In the genomic region with DNA sequence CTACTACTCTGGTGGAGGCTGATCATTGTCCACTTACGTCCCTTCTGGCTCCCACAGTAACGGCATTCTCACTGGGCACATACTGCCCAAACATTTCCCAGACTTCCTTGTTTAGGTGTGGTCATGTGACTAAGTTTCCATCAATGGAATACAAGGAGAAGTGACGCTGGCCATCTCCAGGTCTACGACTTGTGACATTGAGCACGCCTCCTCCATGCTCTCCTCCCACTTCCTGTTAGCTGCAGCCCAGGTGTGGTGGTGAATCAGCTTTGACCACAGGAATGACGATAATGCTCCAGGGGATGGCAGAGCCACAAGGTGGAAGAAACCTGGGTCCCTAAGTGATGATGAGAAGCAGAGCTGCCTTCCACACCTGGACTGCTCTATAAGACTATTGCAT, we compare ENCODE assay signal across 23 cellular contexts. TPM values are rescaled to one million over a fixed set of nuclear protein-coding genes. Genes with fewer than 3 reads are reported as not detected.
A peak's percentile ranks its signal among the peaks of the same experiment; 100 is the strongest.
DNase-seq lines count a peak whose midpoint lies in the region; ATAC-seq, FAIRE-seq and TF ChIP-seq lines count a peak whose summit lies in the region.
"Had no signal": no experiment of that assay in that cellular context is flagged by ENCODE, and none has a peak within 500 bp of the region (broad histone marks: within the 10 kb centered on the region; RNA-seq: fewer than 3 reads in every experiment).

No MANE protein-coding gene starts in this region.

- H3K9me3 Mint-ChIP-seq in activated naive CD4-positive, alpha-beta T cell treated with anti-CD3 and anti-CD28 coated beads, Interleukin-2, amount 50 U/mL, for 72 hours: peaks cover 3 to 17% of the 10 kb centered on the region in 2 donors
- H3K9me3 Mint-ChIP-seq: activated naive CD4-positive, alpha-beta T cell treated with anti-CD3 and anti-CD28 coated beads, Interleukin-2, amount 50 U/mL, for 24 hours; CD8-positive, alpha-beta T cell had no signal

- no peak overlapping the region for H3K9ac ChIP-seq in K562 (ENCODE audit: insufficient read depth in 1 of 2, low read depth in 2 of 2, low read length in 2 of 2)

- peaks cover 8 to 9% of the 10 kb centered on the region in 2 donors for H3K36me3 Mint-ChIP-seq in activated naive CD4-positive, alpha-beta T cell treated with anti-CD3 and anti-CD28 coated beads, Interleukin-2, amount 50 U/mL, for 72 hours
- H3K36me3 Mint-ChIP-seq: activated naive CD4-positive, alpha-beta T cell treated with anti-CD3 and anti-CD28 coated beads, Interleukin-2, amount 50 U/mL, for 24 hours; CD8-positive, alpha-beta T cell had no signal

- H2AFZ ChIP-seq in K562 (ENCODE audit: low read depth, low read length): no peak overlapping the region

- TF ChIP-seq RAD21 in K562 (CRISPR knock-in tag; conservative IDR thresholded peaks at IDR 0.05 in 1 of 2, IDR thresholded peaks at IDR 0.05 in 1 of 2): no peak

- no peaks in the 10 kb centered on the region; the same call in 1 of the 2 replicates for H4K20me1 ChIP-seq in K562 (replicated peaks; ENCODE audit: control insufficient read depth, insufficient read depth, low read length)

- ATAC-seq in activated naive CD4-positive, alpha-beta T cell treated with anti-CD3 and anti-CD28 coated beads, Interleukin-2, amount 50 U/mL, for 72 hours: peak; percentile 34 to 57
- no peak for ATAC-seq in K562
- ATAC-seq in HG03039 (IDR thresholded peaks at IDR 0.05; ENCODE audit: unreplicated experiment): no peak
- ATAC-seq: body of pancreas; CD8-positive, alpha-beta T cell; left ventricle myocardium superior had no signal

- H3K36me3 ChIP-seq in K562 (ENCODE audit: control insufficient read depth, insufficient read depth, low read length) (no peaks in the 10 kb centered on the region), suprapubic skin (no peaks in the 10 kb centered on the region)
- H3K36me3 ChIP-seq: gastrocnemius medialis, right atrium auricular region, upper lobe of left lung had no signal

- H3K27ac Mint-ChIP-seq in activated naive CD4-positive, alpha-beta T cell treated with anti-CD3 and anti-CD28 coated beads, Interleukin-2, amount 50 U/mL, for 72 hours: no peak overlapping the region
- H3K27ac Mint-ChIP-seq: activated naive CD4-positive, alpha-beta T cell treated with anti-CD3 and anti-CD28 coated beads, Interleukin-2, amount 50 U/mL, for 24 hours; CD8-positive, alpha-beta T cell; stimulated activated naive CD8-positive, alpha-beta T cell treated with anti-CD3 and anti-CD28 coated beads, Interleukin-15, Interleukin-2, amounts not matched to agents 100 ng/mL and 50 ng/mL, for 24 hours had no signal

- no peaks in the 10 kb centered on the region for H3K79me2 ChIP-seq in K562 (ENCODE audit: control insufficient read depth, insufficient read depth, low read length)

- no peak for TF ChIP-seq EP300 in K562 (IDR thresholded peaks at IDR 0.05; ENCODE audit: low read length)
- TF ChIP-seq EP300 in suprapubic skin (IDR thresholded peaks at IDR 0.05): no peak

- TF ChIP-seq POLR2A in K562 (conservative IDR thresholded peaks at IDR 0.05): no peak
- TF ChIP-seq POLR2A in suprapubic skin (IDR thresholded peaks at IDR 0.05): no peak

- no peak for TF ChIP-seq CTCF in K562 (IDR thresholded peaks at IDR 0.05 in 2 of 3, conservative IDR thresholded peaks at IDR 0.05 in 1 of 3; ENCODE audit: insufficient read depth in 2 of 3, low read depth in 1 of 3, low read length in 3 of 3)
- TF ChIP-seq CTCF in suprapubic skin (IDR thresholded peaks at IDR 0.05): no peak

- WGBS in K562 (ENCODE audit: insufficient coverage, low coverage, missing lambda C conversion rate): 7% methylated on average over 3 of the region's 6 CpGs
- WGBS in suprapubic skin: 92% methylated on average over 6 of the region's 6 CpGs

- DNase-seq in activated naive CD4-positive, alpha-beta T cell treated with anti-CD3 and anti-CD28 coated beads, Interleukin-2, amount 50 U/mL, for 72 hours (ENCODE audit: low spot score in 2 of 2): no peak
- no peak for DNase-seq in activated naive CD4-positive, alpha-beta T cell treated with Interleukin-2 at 50 U/mL for 16 hours
- peak; percentile 29 for DNase-seq in LoVo (ENCODE audit: low spot score)
- no peak for DNase-seq in K562 (ENCODE audit: extremely low read depth in 1 of 4, low spot score in 3 of 4)
- DNase-seq in posterior vena cava (ENCODE audit: low spot score): peak; percentile 34
- DNase-seq in suprapubic skin (ENCODE audit: low spot score in 2 of 2): no peak
- DNase-seq in activated CD4-positive, CD25-positive, alpha-beta regulatory T cell (lab: John Stamatoyannopoulos, UW): no peak
- DNase-seq: activated CD4-positive, alpha-beta T cell treated with anti-CD3 and anti-CD28 coated beads, Interleukin-2, amount 50 U/mL, for 1 hour; activated T-cell treated with anti-CD3 and anti-CD28 coated beads, Interleukin-2, amount 50 U/mL, for 1 hour; body of pancreas; CD8-positive, alpha-beta T cell; H7; KG1; left ventricle myocardium superior; NCI-H82; SW 1271; upper lobe of left lung had no signal

- H3K4me3 ChIP-seq in K562 (no peak overlapping the region), suprapubic skin (no peak overlapping the region)
- H3K4me3 ChIP-seq: body of pancreas, gastrocnemius medialis, right atrium auricular region, upper lobe of left lung had no signal

- H3K27ac ChIP-seq in K562 (ENCODE audit: extremely low read depth, low read depth, low read length) (no peak overlapping the region), suprapubic skin (no peak overlapping the region)
- H3K27ac ChIP-seq: body of pancreas, gastrocnemius medialis, right atrium auricular region, upper lobe of left lung had no signal

- no TSS peak for BruUV-seq in K562 (replicated peaks; lab: Mats Ljungman, UMichigan)

- H3K27me3 ChIP-seq in K562 (ENCODE audit: control insufficient read depth in 2 of 2, insufficient read depth in 2 of 2, low read length in 2 of 2) (peaks cover 0 to 11% of the 10 kb centered on the region in 2 experiments; a peak in 1 of 5 replicates), suprapubic skin (peaks cover 21% of the 10 kb centered on the region)
- H3K27me3 ChIP-seq: body of pancreas, right atrium auricular region had no signal

- POLR2A ChIA-PET in K562 (lab: Yijun Ruan, JAX): interaction anchor here (0.6 kb wide), 1 partner anchor 562 kb away, joined by 3 read pairs; no protein-coding TSS in a partner anchor

- no peaks in the 10 kb centered on the region for H3K9me3 ChIP-seq in K562 (replicated peaks; ENCODE audit: control insufficient read depth, insufficient read depth, low read depth, low read length)
- H3K9me3 ChIP-seq in suprapubic skin: no peaks in the 10 kb centered on the region
- H3K9me3 ChIP-seq: body of pancreas, gastrocnemius medialis, right atrium auricular region, upper lobe of left lung had no signal

- H3K4me1 ChIP-seq in K562 (replicated peaks in 1 of 2; ENCODE audit: control insufficient read depth in 2 of 2, insufficient read depth in 2 of 2, low read length in 2 of 2): no peaks in the 10 kb centered on the region
- H3K4me1 ChIP-seq in suprapubic skin: no peaks in the 10 kb centered on the region
- H3K4me1 ChIP-seq: body of pancreas, right atrium auricular region, upper lobe of left lung had no signal

- FAIRE-seq in K562 (lab: Jason Lieb, UNC): no peak
- FAIRE-seq: RCC 7860 had no signal

- in situ Hi-C loops in K562 (cut with MboI): no loop called here

- no peak overlapping the region for H3K4me2 ChIP-seq in K562 (ENCODE audit: insufficient read depth, low read length)

- intact Hi-C loops in K562 (cut with micrococcal nuclease) (no loop called here), posterior vena cava (cut with DNase I) (no loop called here)

- no peaks in the 10 kb centered on the region for H3K9me1 ChIP-seq in K562 (ENCODE audit: control insufficient read depth, insufficient read depth, low read length)

- CTCF ChIA-PET in K562 (lab: Yijun Ruan, JAX; ENCODE audit: low intra/inter-chr PET ratio): no interaction called here

RNA-seq across cellular contexts. Expression of a gene that starts 6.0 kb away (rescaled TPM):
- total RNA-seq in activated naive CD4-positive, alpha-beta T cell treated with anti-CD3 and anti-CD28 coated beads, Interleukin-2, amount 50 U/mL, for 72 hours: not detected
- not detected in 2 replicates for total RNA-seq in K562 (2011; cell fraction: chromatin; rRNA removed; ENCODE audit: low replicate concordance)
- total RNA-seq in K562 (2011; cell fraction: nucleolus; rRNA removed): not detected in 2 replicates
- total RNA-seq in K562 (2011; cell fraction: nucleoplasm; rRNA removed): not detected in 2 replicates
- not detected in 2 replicates for total RNA-seq in K562 (2014; rRNA removed)
- not detected in 2 replicates for total RNA-seq in K562 (2014; rRNA removed; fragmentation: Illumina TruSeq; extraction: Trizol)
- total RNA-seq in K562 (2015; rRNA removed; fragmentation: Illumina TruSeq; extraction: Trizol): not detected in 2 replicates
- total RNA-seq in K562 (2021): not detected in 2 replicates
- polyA plus RNA-seq in K562 (2011; rRNA removed): not detected in 2 replicates
- polyA plus RNA-seq in K562 (2011; cell fraction: cytosol; rRNA removed): not detected in 2 replicates
- not detected in 2 replicates for polyA plus RNA-seq in K562 (2011; cell fraction: nucleus; rRNA removed)
- not detected in 2 replicates for polyA plus RNA-seq in K562 (2012)
- polyA plus RNA-seq in K562 (2014; fragmentation: Illumina TruSeq; extraction: Trizol): not detected in 2 replicates
- polyA plus RNA-seq in K562 (2014; fragmentation: Nextera tagmentation; extraction: Ambion mirVana): not detected
- not detected in 2 replicates for polyA plus RNA-seq in K562 (2014; rRNA removed)
- not detected in 2 replicates for polyA minus RNA-seq in K562 (2011; rRNA and poly(A)+ RNA removed)
- polyA minus RNA-seq in K562 (2011; cell fraction: cytosol; rRNA and poly(A)+ RNA removed): not detected in 2 replicates
- not detected in 2 replicates for polyA minus RNA-seq in K562 (2011; cell fraction: nucleus; rRNA and poly(A)+ RNA removed)
- 1 to 10 TPM in 1 of 2 donors, under 1 TPM in 1; 0.67 to 1.2 TPM for total RNA-seq in posterior vena cava
- total RNA-seq in suprapubic skin: under 1 TPM; 0.11 to 0.57 (median 0.34) TPM

Comparison
In these comparisons a context has a peak if more than half of its experiments do, and no peak if none do; other contexts are left out.
1. ATAC-seq: peak in activated naive CD4-positive, alpha-beta T cell treated with anti-CD3 and anti-CD28 coated beads, Interleukin-2, amount 50 U/mL, for 72 hours (2 of 2); none in K562 (single experiment) and HG03039 (single experiment).
2. DNase-seq: peak in LoVo (single experiment) and posterior vena cava (single experiment); none in activated naive CD4-positive, alpha-beta T cell treated with anti-CD3 and anti-CD28 coated beads, Interleukin-2, amount 50 U/mL, for 72 hours (0 of 2), activated naive CD4-positive, alpha-beta T cell treated with Interleukin-2 at 50 U/mL for 16 hours (single experiment), K562 (0 of 4), suprapubic skin (0 of 2) and activated CD4-positive, CD25-positive, alpha-beta regulatory T cell (0 of 4).